In the genomic region with DNA sequence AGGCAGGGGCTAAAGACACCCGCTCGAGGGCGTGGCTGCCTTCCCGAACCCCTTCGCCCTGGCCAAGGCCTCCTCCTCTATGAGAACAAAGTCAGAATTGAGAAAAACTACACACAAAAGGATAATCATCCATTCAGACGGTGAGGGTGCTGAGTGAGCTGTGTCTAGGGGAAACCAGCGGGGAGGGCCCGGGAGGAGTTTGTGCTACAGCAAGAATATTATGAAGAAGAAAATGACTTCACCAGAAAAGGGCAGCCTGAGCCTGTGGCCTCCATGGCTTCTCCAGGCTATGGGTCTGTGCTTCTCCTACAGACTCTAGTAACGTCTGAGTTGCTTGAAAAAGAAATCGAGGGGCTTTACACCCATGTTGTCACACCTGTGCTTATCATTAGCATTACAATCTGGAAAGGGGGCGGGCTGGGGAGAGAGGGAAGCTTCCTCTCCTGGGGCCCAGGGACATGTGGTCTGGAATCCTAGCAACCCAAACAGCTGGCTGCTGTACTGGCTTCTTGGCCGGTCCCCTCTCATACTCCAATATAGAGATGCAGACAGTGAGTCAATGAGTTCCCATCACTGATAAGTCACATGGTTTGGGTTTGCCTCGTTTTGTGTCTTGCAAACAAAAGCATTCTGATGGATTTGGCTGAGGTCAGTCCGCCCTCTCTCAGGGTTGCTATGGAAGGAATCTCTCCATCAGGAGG, we compare ENCODE assay signal across 14 cellular contexts. TPM values are rescaled to one million over a fixed set of nuclear protein-coding genes. Genes with fewer than 3 reads are reported as not detected.
A peak's percentile ranks its signal among the peaks of the same experiment; 100 is the strongest.
DNase-seq lines count a peak whose midpoint lies in the region; ATAC-seq lines count a peak whose summit lies in the region.
"Had no signal": no experiment of that assay in that cellular context is flagged by ENCODE, and none has a peak within 500 bp of the region (broad histone marks: within the 10 kb centered on the region; RNA-seq: fewer than 3 reads in every experiment).

No MANE protein-coding gene starts in this region.

- no peak overlapping the region for H3K4me3 ChIP-seq in skeletal muscle tissue (ENCODE audit: low read length in 3 of 3)
- H3K4me3 ChIP-seq: uterus had no signal

- intact Hi-C loops in left ventricle myocardium superior (cut with micrococcal nuclease), result no loop called here

- peak; percentile 68 for ATAC-seq in left ventricle myocardium superior
- no peak for ATAC-seq in GM19455 (IDR thresholded peaks at IDR 0.05; ENCODE audit: unreplicated experiment)
- ATAC-seq in GM19397 (IDR thresholded peaks at IDR 0.05; ENCODE audit: unreplicated experiment), result no peak
- ATAC-seq: activated CD4-positive, CD25-positive, alpha-beta regulatory T cell treated with anti-CD3 and anti-CD28 coated beads, Interleukin-2, amount 50 U/mL, for 24 hours; SK-N-SH treated with all-trans-retinoic acid at 6 μM for 48 hours had no signal

- no peaks in the 10 kb centered on the region for H3K9me3 ChIP-seq in skeletal muscle tissue (ENCODE audit: control insufficient read depth in 3 of 3, low read length in 3 of 3)
- H3K9me3 ChIP-seq: uterus had no signal

- H3K36me3 ChIP-seq in skeletal muscle tissue (ENCODE audit: control insufficient read depth in 3 of 3, insufficient read depth in 3 of 3, low read length in 3 of 3), result no peaks in the 10 kb centered on the region
- H3K36me3 ChIP-seq: uterus had no signal

- peaks cover 0 to 2% (median 0%) of the 10 kb centered on the region in 3 donors for H3K4me1 ChIP-seq in skeletal muscle tissue (ENCODE audit: control insufficient read depth in 3 of 3, insufficient read depth in 3 of 3, low read length in 3 of 3)
- H3K4me1 ChIP-seq: parathyroid adenoma, uterus had no signal

- H3K9ac ChIP-seq in skeletal muscle tissue (ENCODE audit: low read depth in 1 of 3, low read length in 3 of 3), result peak overlapping the region in 1 of 3 donors; percentile 2
- H3K9ac ChIP-seq: parathyroid adenoma had no signal

- peak overlapping the region; percentile 54 for H3K27ac ChIP-seq in skeletal muscle tissue (ENCODE audit: low read depth, low read length)
- H3K27ac ChIP-seq: parathyroid adenoma, uterus had no signal

- H3K27me3 ChIP-seq in skeletal muscle tissue (ENCODE audit: control insufficient read depth in 3 of 3, insufficient read depth in 3 of 3, low read length in 3 of 3), result peaks cover 2 to 12% (median 3%) of the 10 kb centered on the region in 3 donors
- H3K27me3 ChIP-seq: uterus had no signal

- DNase-seq in NCI-H2227 (lab: John Stamatoyannopoulos, UW; ENCODE audit: unreplicated experiment) (peak; percentile 15), NCI-H2227 treated with DMSO at 0.1 percent for 48 hours (lab: John Stamatoyannopoulos, UW) (no peak), NCI-H748 (lab: John Stamatoyannopoulos, UW; ENCODE audit: unreplicated experiment) (peak; percentile 77), left ventricle myocardium superior (no peak), activated gamma-delta T cell treated with Interleukin-2 at 50 U/mL for 16 hours (no peak)
- DNase-seq: HFFc6, NCI-H1694 had no signal

RNA-seq across cellular contexts. Expression of a gene that starts 52.0 kb away (rescaled TPM):
- total RNA-seq in left ventricle myocardium superior (1.5 TPM), skeletal muscle tissue (2.6 TPM)

Comparison
In these comparisons a context has a peak if more than half of its experiments do, and no peak if none do; other contexts are left out.
1. DNase-seq: peak in NCI-H2227 (single experiment) and NCI-H748 (single experiment); none in NCI-H2227 treated with DMSO at 0.1 percent for 48 hours (single experiment), left ventricle myocardium superior (single experiment) and activated gamma-delta T cell treated with Interleukin-2 at 50 U/mL for 16 hours (single experiment).